23 cellular contexts compared by ENCODE assay signal in the genomic region with DNA sequence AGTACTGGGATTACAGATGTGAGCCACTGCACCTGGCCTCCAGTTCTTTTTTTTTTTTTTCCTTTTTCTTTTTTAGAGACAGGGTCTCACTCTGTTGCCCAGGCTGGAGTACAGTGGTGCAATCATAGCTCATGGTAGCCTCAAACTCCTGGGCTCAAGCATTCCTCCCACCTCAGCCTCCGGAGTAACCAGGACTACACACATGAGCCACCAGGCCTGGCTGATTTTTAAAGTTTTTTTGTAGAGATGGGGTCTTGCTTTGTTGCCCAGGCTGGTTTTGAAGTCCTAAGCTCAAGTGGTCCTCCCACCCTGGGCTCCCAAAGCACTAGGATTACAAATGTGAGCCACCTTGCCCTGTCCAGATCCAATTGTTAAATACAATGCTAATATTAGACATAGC. TPM values are rescaled to one million over a fixed set of nuclear protein-coding genes. Genes with fewer than 3 reads are reported as not detected.
DNase-seq lines count a peak whose midpoint lies in the region; ATAC-seq and TF ChIP-seq lines count a peak whose summit lies in the region.
"Had no signal": no experiment of that assay in that cellular context is flagged by ENCODE, and none has a peak within 500 bp of the region (broad histone marks: within the 10 kb centered on the region; RNA-seq: fewer than 3 reads in every experiment).

No MANE protein-coding gene starts in this region.

- H3K27ac Mint-ChIP-seq in activated CD4-positive, alpha-beta memory T cell treated with anti-CD3 and anti-CD28 coated beads for 36 hours, result peak overlapping the region; percentile 46
- no peak overlapping the region for H3K27ac Mint-ChIP-seq in activated CD4-positive, alpha-beta memory T cell treated with anti-CD3 and anti-CD28 coated beads, Interleukin-2, amount 10 ng/mL, durations not matched to agents 7 days and 5 days
- peak overlapping the region; percentile 84 for H3K27ac Mint-ChIP-seq in activated CD8-positive, alpha-beta T cell treated with anti-CD3 and anti-CD28 coated beads for 36 hours
- no peak overlapping the region for H3K27ac Mint-ChIP-seq in Caco-2 (ENCODE audit: unreplicated experiment)

- no peak overlapping the region for H3K9ac ChIP-seq in parathyroid adenoma

- intact Hi-C loops in activated CD4-positive, alpha-beta memory T cell treated with anti-CD3 and anti-CD28 coated beads for 36 hours (cut with micrococcal nuclease), result no loop called here
- intact Hi-C loops in activated CD8-positive, alpha-beta T cell treated with anti-CD3 and anti-CD28 coated beads for 36 hours (cut with micrococcal nuclease), result no loop called here
- intact Hi-C loops in Caco-2 (cut with micrococcal nuclease; ENCODE audit: unreplicated experiment), result no loop called here

- no TSS peak for BruUV-seq in Caco-2 (replicated peaks; lab: Mats Ljungman, UMichigan)

- peaks cover 4 to 31% of the 10 kb centered on the region in 2 experiments for H3K36me3 ChIP-seq in HEK293 (ENCODE audit: control insufficient read depth in 2 of 2, insufficient read depth in 1 of 2, low read length in 2 of 2)
- H3K36me3 ChIP-seq in parathyroid adenoma (ENCODE audit: control insufficient read depth, insufficient read depth, low read length), result no peaks in the 10 kb centered on the region
- H3K36me3 ChIP-seq in Caco-2 (ENCODE audit: control insufficient read depth, insufficient read depth, low read length), result no peaks in the 10 kb centered on the region; the same call in 1 of the 2 replicates

- peaks cover 27% of the 10 kb centered on the region for H3K4me1 Mint-ChIP-seq in activated CD4-positive, alpha-beta memory T cell treated with anti-CD3 and anti-CD28 coated beads for 36 hours (ENCODE audit: low read depth)
- H3K4me1 Mint-ChIP-seq in activated CD4-positive, alpha-beta memory T cell treated with anti-CD3 and anti-CD28 coated beads, Interleukin-2, amount 10 ng/mL, durations not matched to agents 7 days and 5 days, result peaks cover 40% of the 10 kb centered on the region
- peaks cover 32% of the 10 kb centered on the region for H3K4me1 Mint-ChIP-seq in activated CD8-positive, alpha-beta T cell treated with anti-CD3 and anti-CD28 coated beads for 36 hours (ENCODE audit: low read depth)
- peaks cover 15% of the 10 kb centered on the region for H3K4me1 Mint-ChIP-seq in Caco-2 (ENCODE audit: low read depth, unreplicated experiment)

- no peaks in the 10 kb centered on the region for H3K9me3 Mint-ChIP-seq in activated CD4-positive, alpha-beta memory T cell treated with anti-CD3 and anti-CD28 coated beads for 36 hours
- H3K9me3 Mint-ChIP-seq in activated CD4-positive, alpha-beta memory T cell treated with anti-CD3 and anti-CD28 coated beads, Interleukin-2, amount 10 ng/mL, durations not matched to agents 7 days and 5 days, result no peaks in the 10 kb centered on the region
- no peaks in the 10 kb centered on the region for H3K9me3 Mint-ChIP-seq in activated CD8-positive, alpha-beta T cell treated with anti-CD3 and anti-CD28 coated beads for 36 hours
- no peaks in the 10 kb centered on the region for H3K9me3 Mint-ChIP-seq in Caco-2 (ENCODE audit: unreplicated experiment)
- H3K9me3 Mint-ChIP-seq: activated CD4-positive, alpha-beta T cell treated with anti-CD3 and anti-CD28 coated beads, Interleukin-2, amount 10 ng/mL, durations not matched to agents 24 days and 14 days; activated naive CD8-positive, alpha-beta T cell treated with anti-CD3 and anti-CD28 coated beads for 36 hours had no signal

- no peak overlapping the region for H2AFZ ChIP-seq in parathyroid adenoma

- peaks cover 9% of the 10 kb centered on the region for H3K36me3 Mint-ChIP-seq in activated CD4-positive, alpha-beta memory T cell treated with anti-CD3 and anti-CD28 coated beads for 36 hours
- peaks cover 29% of the 10 kb centered on the region for H3K36me3 Mint-ChIP-seq in activated CD4-positive, alpha-beta memory T cell treated with anti-CD3 and anti-CD28 coated beads, Interleukin-2, amount 10 ng/mL, durations not matched to agents 7 days and 5 days (ENCODE audit: low read depth)
- H3K36me3 Mint-ChIP-seq in activated CD8-positive, alpha-beta T cell treated with anti-CD3 and anti-CD28 coated beads for 36 hours (ENCODE audit: low read depth), result peaks cover 10% of the 10 kb centered on the region
- peaks cover 32% of the 10 kb centered on the region for H3K36me3 Mint-ChIP-seq in Caco-2 (ENCODE audit: insufficient read depth, unreplicated experiment)

- H3K4me2 ChIP-seq in parathyroid adenoma (ENCODE audit: low read length), result peak overlapping the region; percentile 26

- DNase-seq in activated CD4-positive, alpha-beta memory T cell treated with anti-CD3 and anti-CD28 coated beads for 36 hours, result no peak
- DNase-seq in activated CD4-positive, alpha-beta memory T cell treated with anti-CD3 and anti-CD28 coated beads, Interleukin-2, amount 10 ng/mL, durations not matched to agents 7 days and 5 days, result no peak
- DNase-seq in activated CD8-positive, alpha-beta T cell treated with anti-CD3 and anti-CD28 coated beads for 36 hours, result no peak
- DNase-seq in Caco-2, result no peak
- no peak for DNase-seq in activated CD4-positive, alpha-beta T cell treated with anti-CD3 and anti-CD28 coated beads, Interleukin-2, amount 50 U/mL, for 48 hours
- DNase-seq: activated CD4-positive, alpha-beta T cell treated with anti-CD3 and anti-CD28 coated beads, Interleukin-2, amount 10 ng/mL, durations not matched to agents 24 days and 14 days; activated naive CD8-positive, alpha-beta T cell treated with anti-CD3 and anti-CD28 coated beads for 36 hours; activated T-cell treated with anti-CD3 and anti-CD28 coated beads, Interleukin-2, amount 50 U/mL, for 1 hour; AML-193; GF-D8; left ventricle myocardium superior; NCI-H187 treated with DMSO at 0.1 percent for 48 hours; NK-92 treated with Interleukin-12 subunit alpha and Interleukin-12 subunit beta, amount 100 ng/mL, for 24 hours; sigmoid colon; stimulated activated naive CD4-positive, alpha-beta T cell treated with Interleukin-2 at 50 U/mL for 16 hours had no signal

- H3K27ac ChIP-seq in HEK293 (ENCODE audit: extremely low read depth, low read depth, low read length), result no peak overlapping the region
- H3K27ac ChIP-seq in parathyroid adenoma, result peak overlapping the region; percentile 84
- H3K27ac ChIP-seq: 22Rv1, coronary artery, sigmoid colon had no signal

- H3K9me3 ChIP-seq in HEK293 (ENCODE audit: control insufficient read depth, insufficient read depth, low read depth, low read length) (no peaks in the 10 kb centered on the region), parathyroid adenoma (ENCODE audit: control insufficient read depth, low read length) (no peaks in the 10 kb centered on the region), Caco-2 (no peaks in the 10 kb centered on the region)
- H3K9me3 ChIP-seq: body of pancreas, sigmoid colon had no signal

- no peaks in the 10 kb centered on the region for H3K27me3 Mint-ChIP-seq in activated CD4-positive, alpha-beta memory T cell treated with anti-CD3 and anti-CD28 coated beads for 36 hours
- no peaks in the 10 kb centered on the region for H3K27me3 Mint-ChIP-seq in activated CD4-positive, alpha-beta memory T cell treated with anti-CD3 and anti-CD28 coated beads, Interleukin-2, amount 10 ng/mL, durations not matched to agents 7 days and 5 days
- no peaks in the 10 kb centered on the region for H3K27me3 Mint-ChIP-seq in activated CD8-positive, alpha-beta T cell treated with anti-CD3 and anti-CD28 coated beads for 36 hours
- H3K27me3 Mint-ChIP-seq in Caco-2 (ENCODE audit: insufficient read depth, unreplicated experiment), result no peaks in the 10 kb centered on the region
- H3K27me3 Mint-ChIP-seq: activated CD4-positive, alpha-beta T cell treated with anti-CD3 and anti-CD28 coated beads, Interleukin-2, amount 10 ng/mL, durations not matched to agents 24 days and 14 days; activated naive CD8-positive, alpha-beta T cell treated with anti-CD3 and anti-CD28 coated beads for 36 hours had no signal

- H3K27me3 ChIP-seq in parathyroid adenoma (ENCODE audit: control insufficient read depth, insufficient read depth, low read length) (no peaks in the 10 kb centered on the region), Caco-2 (replicated peaks; ENCODE audit: control insufficient read depth, insufficient read depth, low read length) (no peaks in the 10 kb centered on the region)
- H3K27me3 ChIP-seq: body of pancreas, sigmoid colon had no signal

- H3K4me1 ChIP-seq in HEK293 (ENCODE audit: control insufficient read depth, insufficient read depth, low read length), result peaks cover 14% of the 10 kb centered on the region
- H3K4me1 ChIP-seq in parathyroid adenoma, result peaks cover 21% of the 10 kb centered on the region
- peaks cover 10% of the 10 kb centered on the region for H3K4me1 ChIP-seq in Caco-2

- POLR2A ChIA-PET in activated CD4-positive, alpha-beta memory T cell treated with anti-CD3 and anti-CD28 coated beads for 36 hours (lab: Charles Lee), result interaction anchor here (0.6 to 1.0 kb wide), 2 partner anchors 16 to 45 kb away, joined by 3 read pairs; no protein-coding TSS in a partner anchor
- POLR2A ChIA-PET in activated CD4-positive, alpha-beta memory T cell treated with anti-CD3 and anti-CD28 coated beads, Interleukin-2, amount 10 ng/mL, durations not matched to agents 7 days and 5 days (lab: Charles Lee), result interaction anchor here (0.6 to 6.9 kb wide), 8 partner anchors 11 to 68 kb away, joined by 3 to 52 read pairs (median 3); a partner anchor contains a TSS
- POLR2A ChIA-PET in HEK293 (lab: Yijun Ruan, JAX), result interaction anchor here (0.7 to 2.1 kb wide), 4 partner anchors 38 to 192 kb away, joined by 3 to 10 read pairs (median 4); a partner anchor contains a TSS
- POLR2A ChIA-PET in activated CD8-positive, alpha-beta T cell treated with anti-CD3 and anti-CD28 coated beads for 36 hours (lab: Charles Lee), result interaction anchor here (0.7 to 1.9 kb wide), 3 partner anchors 9 to 13 kb away, joined by 3 to 5 read pairs (median 4); a partner anchor contains a TSS
- POLR2A ChIA-PET in Caco-2 (lab: Charles Lee), result no interaction called here

- ATAC-seq in activated CD8-positive, alpha-beta T cell treated with anti-CD3 and anti-CD28 coated beads for 36 hours, result no peak
- no peak for ATAC-seq in HG02884 (IDR thresholded peaks at IDR 0.05; ENCODE audit: unreplicated experiment)
- ATAC-seq: body of pancreas had no signal

- peaks cover 3% of the 10 kb centered on the region for H3K79me2 ChIP-seq in parathyroid adenoma

- H3K4me3 Mint-ChIP-seq in activated CD4-positive, alpha-beta memory T cell treated with anti-CD3 and anti-CD28 coated beads for 36 hours, result no peak overlapping the region
- no peak overlapping the region for H3K4me3 Mint-ChIP-seq in activated CD4-positive, alpha-beta memory T cell treated with anti-CD3 and anti-CD28 coated beads, Interleukin-2, amount 10 ng/mL, durations not matched to agents 7 days and 5 days
- H3K4me3 Mint-ChIP-seq in activated CD8-positive, alpha-beta T cell treated with anti-CD3 and anti-CD28 coated beads for 36 hours, result no peak overlapping the region
- H3K4me3 Mint-ChIP-seq in Caco-2 (ENCODE audit: unreplicated experiment), result no peak overlapping the region
- H3K4me3 Mint-ChIP-seq: activated CD4-positive, alpha-beta T cell treated with anti-CD3 and anti-CD28 coated beads, Interleukin-2, amount 10 ng/mL, durations not matched to agents 24 days and 14 days; activated naive CD8-positive, alpha-beta T cell treated with anti-CD3 and anti-CD28 coated beads for 36 hours had no signal

- TF ChIP-seq CTCF in HEK293 (tag by site-specific recombination; IDR thresholded peaks at IDR 0.05) (no peak), parathyroid adenoma (IDR thresholded peaks at IDR 0.05) (no peak), Caco-2 (IDR thresholded peaks at IDR 0.05; ENCODE audit: insufficient read depth in 1 of 2, low read depth in 1 of 2, low read length in 1 of 2, severe bottlenecking in 1 of 2, unreplicated experiment in 1 of 2) (no peak)
- TF ChIP-seq CTCF in activated CD8-positive, alpha-beta T cell treated with anti-CD3 and anti-CD28 coated beads for 36 hours (IDR thresholded peaks at IDR 0.05), result no peak

- H3K4me3 ChIP-seq in HEK293 (ENCODE audit: low read depth, low read length) (no peak overlapping the region), parathyroid adenoma (ENCODE audit: low read depth, low read length) (peak overlapping the region; percentile 3), Caco-2 (ENCODE audit: low read depth, low read length) (no peak overlapping the region)
- H3K4me3 ChIP-seq: body of pancreas, coronary artery, sigmoid colon had no signal

- CTCF ChIA-PET in activated CD4-positive, alpha-beta memory T cell treated with anti-CD3 and anti-CD28 coated beads for 36 hours (lab: Charles Lee), result interaction anchor here (1.0 to 3.0 kb wide), 4 partner anchors 13 to 222 kb away, joined by 4 to 24 read pairs (median 4); no protein-coding TSS in a partner anchor
- CTCF ChIA-PET in activated CD4-positive, alpha-beta memory T cell treated with anti-CD3 and anti-CD28 coated beads, Interleukin-2, amount 10 ng/mL, durations not matched to agents 7 days and 5 days (lab: Charles Lee), result interaction anchor here (0.6 to 5.8 kb wide), 7 partner anchors 9 to 224 kb away, joined by 3 to 37 read pairs (median 3); no protein-coding TSS in a partner anchor
- CTCF ChIA-PET in HEK293 (lab: Yijun Ruan, JAX) (interaction anchor here (0.6 to 2.4 kb wide), 6 partner anchors 12 to 1178 kb away, joined by 3 to 10 read pairs (median 4); no protein-coding TSS in a partner anchor), Caco-2 (lab: Charles Lee) (interaction anchor here (0.7 kb wide), 1 partner anchor 20 kb away, joined by 3 read pairs; no protein-coding TSS in a partner anchor)
- CTCF ChIA-PET in activated CD8-positive, alpha-beta T cell treated with anti-CD3 and anti-CD28 coated beads for 36 hours (lab: Charles Lee), result interaction anchor here (4.2 kb wide), 1 partner anchor 45 kb away, joined by 14 read pairs; no protein-coding TSS in a partner anchor

RNA-seq across cellular contexts. Expression of a gene that starts 13.6 kb away (rescaled TPM):
- 10 to 100 TPM; 51.4 to 57.6 TPM for total RNA-seq in activated CD4-positive, alpha-beta memory T cell treated with anti-CD3 and anti-CD28 coated beads for 36 hours
- total RNA-seq in activated CD4-positive, alpha-beta memory T cell treated with anti-CD3 and anti-CD28 coated beads, Interleukin-2, amount 10 ng/mL, durations not matched to agents 7 days and 5 days, result 10 to 100 TPM; 74.9 to 84.2 TPM
- total RNA-seq in activated CD8-positive, alpha-beta T cell treated with anti-CD3 and anti-CD28 coated beads for 36 hours, result 10 to 100 TPM; 45.9 to 49.3 TPM
- total RNA-seq in Caco-2 (2022), result 28.2 and 33.4 TPM in 2 replicates

RNA-seq across cellular contexts. Expression of a gene that starts 16.6 kb away (rescaled TPM):
- 10 to 100 TPM; 77.6 to 79.5 TPM for total RNA-seq in activated CD4-positive, alpha-beta memory T cell treated with anti-CD3 and anti-CD28 coated beads for 36 hours
- 100 to 1,000 TPM; 144 to 156 TPM for total RNA-seq in activated CD4-positive, alpha-beta memory T cell treated with anti-CD3 and anti-CD28 coated beads, Interleukin-2, amount 10 ng/mL, durations not matched to agents 7 days and 5 days
- total RNA-seq in activated CD8-positive, alpha-beta T cell treated with anti-CD3 and anti-CD28 coated beads for 36 hours, result 10 to 100 TPM; 57.8 to 58.9 TPM
- 97.4 and 98.5 TPM in 2 replicates for total RNA-seq in Caco-2 (2022)

RNA-seq across cellular contexts. Expression of a gene that starts 30.1 kb away (rescaled TPM):
- total RNA-seq in activated CD4-positive, alpha-beta memory T cell treated with anti-CD3 and anti-CD28 coated beads for 36 hours, result not detected
- total RNA-seq in activated CD4-positive, alpha-beta memory T cell treated with anti-CD3 and anti-CD28 coated beads, Interleukin-2, amount 10 ng/mL, durations not matched to agents 7 days and 5 days, result under 1 TPM in 1 of 2 experiments, not detected in 1; 0.18 TPM
- under 1 TPM in 1 of 2 experiments, not detected in 1; 0.11 TPM for total RNA-seq in activated CD8-positive, alpha-beta T cell treated with anti-CD3 and anti-CD28 coated beads for 36 hours
- total RNA-seq in Caco-2 (2022), result not detected in 2 replicates
- total RNA-seq: body of pancreas, mucosa of gallbladder, osteoblast had no signal

RNA-seq across cellular contexts. Expression of a gene that starts 33.3 kb away (rescaled TPM):
- 10 to 100 TPM; 56.4 to 60.0 TPM for total RNA-seq in activated CD4-positive, alpha-beta memory T cell treated with anti-CD3 and anti-CD28 coated beads for 36 hours
- total RNA-seq in activated CD4-positive, alpha-beta memory T cell treated with anti-CD3 and anti-CD28 coated beads, Interleukin-2, amount 10 ng/mL, durations not matched to agents 7 days and 5 days, result 10 to 100 TPM; 82.8 to 92.9 TPM
- 10 to 100 TPM; 67.1 to 74.3 TPM for total RNA-seq in activated CD8-positive, alpha-beta T cell treated with anti-CD3 and anti-CD28 coated beads for 36 hours
- 29.1 and 32.0 TPM in 2 replicates for total RNA-seq in Caco-2 (2022)

RNA-seq across cellular contexts. Expression of a gene that starts 43.9 kb away (rescaled TPM):
- total RNA-seq in activated CD4-positive, alpha-beta memory T cell treated with anti-CD3 and anti-CD28 coated beads for 36 hours, result not detected
- total RNA-seq in activated CD4-positive, alpha-beta memory T cell treated with anti-CD3 and anti-CD28 coated beads, Interleukin-2, amount 10 ng/mL, durations not matched to agents 7 days and 5 days, result under 1 TPM; 0.48 to 0.63 TPM
- total RNA-seq in activated CD8-positive, alpha-beta T cell treated with anti-CD3 and anti-CD28 coated beads for 36 hours, result under 1 TPM in 1 of 2 experiments, not detected in 1; 0.11 TPM
- not detected in 2 replicates for total RNA-seq in Caco-2 (2022)
- total RNA-seq: body of pancreas, mucosa of gallbladder, osteoblast had no signal

Comparison
In these comparisons a context has a peak if more than half of its experiments do, and no peak if none do; other contexts are left out.
1. H3K27ac Mint-ChIP-seq: peak in activated CD4-positive, alpha-beta memory T cell treated with anti-CD3 and anti-CD28 coated beads for 36 hours (single experiment) and activated CD8-positive, alpha-beta T cell treated with anti-CD3 and anti-CD28 coated beads for 36 hours (single experiment); none in activated CD4-positive, alpha-beta memory T cell treated with anti-CD3 and anti-CD28 coated beads, Interleukin-2, amount 10 ng/mL, durations not matched to agents 7 days and 5 days (single experiment) and Caco-2 (single experiment).